Comparison of ENCODE assay signal across 19 cellular contexts in the genomic region with DNA sequence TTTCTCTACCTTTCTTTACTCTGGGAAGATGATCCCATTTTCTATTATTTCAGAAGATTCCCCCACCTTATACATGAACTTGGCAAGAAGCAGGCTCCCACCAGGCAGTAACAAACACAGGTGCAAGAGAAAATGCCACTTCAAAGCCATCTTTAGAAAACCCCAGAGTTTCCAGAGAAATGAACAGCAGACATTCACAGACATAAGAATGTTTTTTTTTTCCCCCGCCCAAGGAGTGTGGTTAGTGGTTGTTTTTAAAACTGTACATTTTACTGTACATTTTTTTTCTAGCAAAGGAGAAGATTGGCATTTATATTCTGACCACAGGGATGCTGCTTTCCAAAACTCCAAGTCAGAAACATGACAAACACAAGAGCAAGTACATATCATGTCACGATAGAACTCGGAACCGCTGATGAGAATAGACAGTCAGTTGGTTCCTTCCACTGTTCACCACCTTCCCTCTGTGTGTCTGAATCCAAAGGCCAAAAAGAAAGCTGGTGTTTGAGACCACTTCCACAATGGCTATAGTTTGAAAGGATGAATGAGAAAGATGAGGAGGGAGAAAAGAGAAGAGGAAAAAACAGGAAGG.
A peak's percentile ranks its signal among the peaks of the same experiment; 100 is the strongest.
DNase-seq lines count a peak whose midpoint lies in the region; ATAC-seq and TF ChIP-seq lines count a peak whose summit lies in the region.
"Had no signal": no experiment of that assay in that cellular context is flagged by ENCODE, and none has a peak within 500 bp of the region (broad histone marks: within the 10 kb centered on the region; RNA-seq: fewer than 3 reads in every experiment).

No MANE protein-coding gene starts in this region.

- H3K27ac ChIP-seq in CD8-positive, alpha-beta T cell (ENCODE audit: low read depth, low read length) = no peak overlapping the region
- H3K27ac ChIP-seq in ovary (no peak overlapping the region), breast epithelium (no peak overlapping the region)
- H3K27ac ChIP-seq: A549, transverse colon had no signal

- H3K36me3 Mint-ChIP-seq in activated CD4-positive, alpha-beta T cell treated with anti-CD3 and anti-CD28 coated beads, Interleukin-2, amount 10 ng/mL, durations not matched to agents 7 days and 5 days (ENCODE audit: low read depth) = peaks cover 3% of the 10 kb centered on the region
- no peaks in the 10 kb centered on the region for H3K36me3 Mint-ChIP-seq in CD8-positive, alpha-beta T cell
- H3K36me3 Mint-ChIP-seq in activated CD8-positive, alpha-beta T cell treated with anti-CD3 and anti-CD28 coated beads, Interleukin-2, amount 10 ng/mL, durations not matched to agents 7 days and 5 days (ENCODE audit: low read depth) = no peaks in the 10 kb centered on the region
- H3K36me3 Mint-ChIP-seq in naive thymus-derived CD8-positive, alpha-beta T cell = no peaks in the 10 kb centered on the region

- no peaks in the 10 kb centered on the region for H3K36me3 ChIP-seq in CD8-positive, alpha-beta T cell (ENCODE audit: insufficient read depth, low read length)
- H3K36me3 ChIP-seq in ovary (no peaks in the 10 kb centered on the region), breast epithelium (no peaks in the 10 kb centered on the region)
- H3K36me3 ChIP-seq: BE2C, transverse colon had no signal

- H3K4me3 Mint-ChIP-seq in activated CD4-positive, alpha-beta T cell treated with anti-CD3 and anti-CD28 coated beads, Interleukin-2, amount 10 ng/mL, durations not matched to agents 7 days and 5 days = peak overlapping the region; percentile 12
- H3K4me3 Mint-ChIP-seq in CD8-positive, alpha-beta T cell = peak overlapping the region; percentile 57
- peak overlapping the region; percentile 35 for H3K4me3 Mint-ChIP-seq in activated CD8-positive, alpha-beta T cell treated with anti-CD3 and anti-CD28 coated beads, Interleukin-2, amount 10 ng/mL, durations not matched to agents 7 days and 5 days
- peak overlapping the region in 9 of 10 donors; percentile 33 to 59 (median 44) for H3K4me3 Mint-ChIP-seq in naive thymus-derived CD8-positive, alpha-beta T cell

- peak; percentile 46 for ATAC-seq in CD8-positive, alpha-beta T cell
- ATAC-seq in activated CD8-positive, alpha-beta T cell treated with anti-CD3 and anti-CD28 coated beads, Interleukin-2, amount 10 ng/mL, durations not matched to agents 7 days and 5 days = peak; percentile 80
- peak; percentile 20 to 52 for ATAC-seq in naive thymus-derived CD8-positive, alpha-beta T cell
- no peak for ATAC-seq in GM18873 (IDR thresholded peaks at IDR 0.05; ENCODE audit: low FRiP score, unreplicated experiment)
- ATAC-seq: A549; activated CD4-positive, CD25-positive, alpha-beta regulatory T cell treated with anti-CD3 and anti-CD28 coated beads, Interleukin-2, amount 50 U/mL, for 24 hours had no signal

- peaks cover 2% of the 10 kb centered on the region for H3K27me3 Mint-ChIP-seq in activated CD4-positive, alpha-beta T cell treated with anti-CD3 and anti-CD28 coated beads, Interleukin-2, amount 10 ng/mL, durations not matched to agents 7 days and 5 days
- H3K27me3 Mint-ChIP-seq in CD8-positive, alpha-beta T cell (ENCODE audit: low read depth) = no peaks in the 10 kb centered on the region
- H3K27me3 Mint-ChIP-seq in activated CD8-positive, alpha-beta T cell treated with anti-CD3 and anti-CD28 coated beads, Interleukin-2, amount 10 ng/mL, durations not matched to agents 7 days and 5 days (ENCODE audit: low read depth) = peaks cover 2% of the 10 kb centered on the region
- peaks cover 0 to 15% (median 1%) of the 10 kb centered on the region in 5 donors for H3K27me3 Mint-ChIP-seq in naive thymus-derived CD8-positive, alpha-beta T cell

- TF ChIP-seq CTCF in CD8-positive, alpha-beta T cell (IDR thresholded peaks at IDR 0.05) = no peak
- no peak for TF ChIP-seq CTCF in ovary (IDR thresholded peaks at IDR 0.05)
- no peak for TF ChIP-seq CTCF in breast epithelium (IDR thresholded peaks at IDR 0.05)

- TF ChIP-seq POLR2A in ovary (IDR thresholded peaks at IDR 0.05) (no peak), breast epithelium (IDR thresholded peaks at IDR 0.05) (no peak)

- POLR2A ChIA-PET in activated CD4-positive, alpha-beta T cell treated with anti-CD3 and anti-CD28 coated beads, Interleukin-2, amount 10 ng/mL, durations not matched to agents 7 days and 5 days (lab: Charles Lee) = no interaction called here
- POLR2A ChIA-PET in CD8-positive, alpha-beta T cell (lab: Charles Lee) = no interaction called here
- POLR2A ChIA-PET in activated CD8-positive, alpha-beta T cell treated with anti-CD3 and anti-CD28 coated beads, Interleukin-2, amount 10 ng/mL, durations not matched to agents 7 days and 5 days (lab: Charles Lee) = no interaction called here
- POLR2A ChIA-PET in naive thymus-derived CD8-positive, alpha-beta T cell (lab: Charles Lee) = no interaction called here

- no peak overlapping the region for H3K4me3 ChIP-seq in CD8-positive, alpha-beta T cell (ENCODE audit: low read depth, low read length)
- H3K4me3 ChIP-seq in ovary (no peak overlapping the region), breast epithelium (no peak overlapping the region)
- H3K4me3 ChIP-seq: A549, transverse colon had no signal

- H3K4me1 ChIP-seq in CD8-positive, alpha-beta T cell (ENCODE audit: insufficient read depth, low read length) = peaks cover 60% of the 10 kb centered on the region
- H3K4me1 ChIP-seq in ovary (ENCODE audit: insufficient read depth) = no peaks in the 10 kb centered on the region
- no peaks in the 10 kb centered on the region for H3K4me1 ChIP-seq in breast epithelium
- H3K4me1 ChIP-seq: A549, Caco-2, transverse colon had no signal

- intact Hi-C loops in CD8-positive, alpha-beta T cell (cut with DNase I, micrococcal nuclease) = no loop called here
- intact Hi-C loops in ovary (cut with DNase I) = no loop called here
- intact Hi-C loops in breast epithelium (cut with DNase I; ENCODE audit: low total_unique reads) = no loop called here

- peaks cover 74% of the 10 kb centered on the region for H3K4me1 Mint-ChIP-seq in activated CD4-positive, alpha-beta T cell treated with anti-CD3 and anti-CD28 coated beads, Interleukin-2, amount 10 ng/mL, durations not matched to agents 7 days and 5 days
- peaks cover 62% of the 10 kb centered on the region for H3K4me1 Mint-ChIP-seq in CD8-positive, alpha-beta T cell (ENCODE audit: low read depth)
- peaks cover 52% of the 10 kb centered on the region for H3K4me1 Mint-ChIP-seq in activated CD8-positive, alpha-beta T cell treated with anti-CD3 and anti-CD28 coated beads, Interleukin-2, amount 10 ng/mL, durations not matched to agents 7 days and 5 days (ENCODE audit: low read depth)
- H3K4me1 Mint-ChIP-seq in naive thymus-derived CD8-positive, alpha-beta T cell = peaks cover 34 to 68% (median 41%) of the 10 kb centered on the region in 4 donors

- peak; percentile 33 for DNase-seq in activated CD4-positive, alpha-beta T cell treated with anti-CD3 and anti-CD28 coated beads, Interleukin-2, amount 10 ng/mL, durations not matched to agents 7 days and 5 days
- DNase-seq in activated CD4-positive, alpha-beta T cell treated with anti-CD3 and anti-CD28 coated beads, Interleukin-2, amount 50 U/mL, for 48 hours = no peak
- DNase-seq in CD8-positive, alpha-beta T cell = peak in 1 of 7 experiments; percentile 7
- DNase-seq in activated CD8-positive, alpha-beta T cell treated with anti-CD3 and anti-CD28 coated beads, Interleukin-2, amount 10 ng/mL, durations not matched to agents 7 days and 5 days = peak; percentile 41
- peak in 4 of 10 donors; percentile 10 to 58 (median 26) for DNase-seq in naive thymus-derived CD8-positive, alpha-beta T cell
- DNase-seq in ovary = no peak
- DNase-seq in breast epithelium (ENCODE audit: low spot score in 2 of 2) = no peak
- DNase-seq: BE2C, Caco-2, cerebellar nuclear complex, DMS79, glutamatergic neuron, KBM-7, NCI-H1417 treated with DMSO at 0.1 percent for 48 hours, NCI-H446 treated with DMSO at 0.1 percent for 48 hours, transverse colon had no signal

- WGBS in ovary, 3 donors = 92 to 94% (median 94%) methylated on average over 4 of the region's 4 CpGs

- TF ChIP-seq EP300 in ovary (IDR thresholded peaks at IDR 0.05) = no peak

- peak overlapping the region; percentile 89 for H3K27ac Mint-ChIP-seq in activated CD4-positive, alpha-beta T cell treated with anti-CD3 and anti-CD28 coated beads, Interleukin-2, amount 10 ng/mL, durations not matched to agents 7 days and 5 days
- peak overlapping the region; percentile 88 for H3K27ac Mint-ChIP-seq in CD8-positive, alpha-beta T cell
- peak overlapping the region; percentile 37 for H3K27ac Mint-ChIP-seq in activated CD8-positive, alpha-beta T cell treated with anti-CD3 and anti-CD28 coated beads, Interleukin-2, amount 10 ng/mL, durations not matched to agents 7 days and 5 days
- peak overlapping the region in 6 of 10 donors; percentile 39 to 90 (median 66) for H3K27ac Mint-ChIP-seq in naive thymus-derived CD8-positive, alpha-beta T cell

- CTCF ChIA-PET in activated CD4-positive, alpha-beta T cell treated with anti-CD3 and anti-CD28 coated beads, Interleukin-2, amount 10 ng/mL, durations not matched to agents 7 days and 5 days (lab: Charles Lee) = interaction anchor here (0.9 to 1.4 kb wide), 2 partner anchors 10 to 16 kb away, joined by 3 to 4 read pairs; no protein-coding TSS in a partner anchor
- CTCF ChIA-PET in CD8-positive, alpha-beta T cell (lab: Charles Lee) = no interaction called here
- CTCF ChIA-PET in activated CD8-positive, alpha-beta T cell treated with anti-CD3 and anti-CD28 coated beads, Interleukin-2, amount 10 ng/mL, durations not matched to agents 7 days and 5 days (lab: Charles Lee) = no interaction called here

- H3K9me3 ChIP-seq in CD8-positive, alpha-beta T cell (ENCODE audit: low read length) = no peaks in the 10 kb centered on the region
- H3K9me3 ChIP-seq in ovary (no peaks in the 10 kb centered on the region), breast epithelium (no peaks in the 10 kb centered on the region)
- H3K9me3 ChIP-seq: A549, BE2C, Caco-2, transverse colon had no signal

- no peaks in the 10 kb centered on the region for H3K9me3 Mint-ChIP-seq in activated CD4-positive, alpha-beta T cell treated with anti-CD3 and anti-CD28 coated beads, Interleukin-2, amount 10 ng/mL, durations not matched to agents 7 days and 5 days
- H3K9me3 Mint-ChIP-seq in CD8-positive, alpha-beta T cell = no peaks in the 10 kb centered on the region
- H3K9me3 Mint-ChIP-seq in activated CD8-positive, alpha-beta T cell treated with anti-CD3 and anti-CD28 coated beads, Interleukin-2, amount 10 ng/mL, durations not matched to agents 7 days and 5 days (ENCODE audit: insufficient read depth) = no peaks in the 10 kb centered on the region
- no peaks in the 10 kb centered on the region for H3K9me3 Mint-ChIP-seq in naive thymus-derived CD8-positive, alpha-beta T cell

- H3K27me3 ChIP-seq in CD8-positive, alpha-beta T cell (ENCODE audit: insufficient read depth, low read length) = no peaks in the 10 kb centered on the region
- H3K27me3 ChIP-seq in ovary (no peaks in the 10 kb centered on the region), breast epithelium (no peaks in the 10 kb centered on the region)
- H3K27me3 ChIP-seq: BE2C had no signal

Comparison
In these comparisons a context has a peak if more than half of its experiments do, and no peak if none do; other contexts are left out.
1. DNase-seq: peak in activated CD4-positive, alpha-beta T cell treated with anti-CD3 and anti-CD28 coated beads, Interleukin-2, amount 10 ng/mL, durations not matched to agents 7 days and 5 days (single experiment) and activated CD8-positive, alpha-beta T cell treated with anti-CD3 and anti-CD28 coated beads, Interleukin-2, amount 10 ng/mL, durations not matched to agents 7 days and 5 days (single experiment); none in activated CD4-positive, alpha-beta T cell treated with anti-CD3 and anti-CD28 coated beads, Interleukin-2, amount 50 U/mL, for 48 hours (0 of 2), ovary (0 of 5) and breast epithelium (0 of 2).
2. H3K27ac Mint-ChIP-seq: peak in every context shown above with its lines; median percentile 89 in activated CD4-positive, alpha-beta T cell treated with anti-CD3 and anti-CD28 coated beads, Interleukin-2, amount 10 ng/mL, durations not matched to agents 7 days and 5 days; 88 in CD8-positive, alpha-beta T cell; 66 in naive thymus-derived CD8-positive, alpha-beta T cell; 37 in activated CD8-positive, alpha-beta T cell treated with anti-CD3 and anti-CD28 coated beads, Interleukin-2, amount 10 ng/mL, durations not matched to agents 7 days and 5 days.
3. Peak in every context shown above with its lines, with median percentiles within 50 percentile points of each other: H3K4me3 Mint-ChIP-seq.